ENCODE assay signal across 30 cellular contexts in genomic region chr16:77410449-77410848, GRCh38. TPM values are rescaled to one million over a fixed set of nuclear protein-coding genes. Genes with fewer than 3 reads are reported as not detected.
DNase-seq lines count a peak whose midpoint lies in the region; ATAC-seq, FAIRE-seq and TF ChIP-seq lines count a peak whose summit lies in the region.
"Had no signal": no experiment of that assay in that cellular context is flagged by ENCODE, and none has a peak within 500 bp of the region (broad histone marks: within the 10 kb centered on the region; RNA-seq: fewer than 3 reads in every experiment).

No MANE protein-coding gene starts in this region.

- TF ChIP-seq CTCF in HEK293 (tag by site-specific recombination; IDR thresholded peaks at IDR 0.05) (no peak), K562 (IDR thresholded peaks at IDR 0.05 in 2 of 3, conservative IDR thresholded peaks at IDR 0.05 in 1 of 3; ENCODE audit: insufficient read depth in 2 of 3, low read depth in 1 of 3, low read length in 3 of 3) (no peak), right lobe of liver (IDR thresholded peaks at IDR 0.05) (no peak)

- H3K27ac ChIP-seq in HEK293 (ENCODE audit: extremely low read depth, low read depth, low read length) (no peak overlapping the region), K562 (ENCODE audit: extremely low read depth, low read depth, low read length) (no peak overlapping the region), right lobe of liver (no peak overlapping the region)
- H3K27ac ChIP-seq: BLaER1 had no signal

- FAIRE-seq in K562 (lab: Jason Lieb, UNC), result no peak
- FAIRE-seq: A204.1, GM12878, GM12892, GM18507 had no signal

- H3K27me3 ChIP-seq in K562 (ENCODE audit: control insufficient read depth in 2 of 2, insufficient read depth in 2 of 2, low read length in 2 of 2) (no peaks in the 10 kb centered on the region), right lobe of liver (no peaks in the 10 kb centered on the region)
- H3K27me3 ChIP-seq: BE2C, BLaER1 had no signal

- H3K36me3 ChIP-seq in HEK293 (ENCODE audit: control insufficient read depth in 2 of 2, insufficient read depth in 1 of 2, low read length in 2 of 2) (no peaks in the 10 kb centered on the region), K562 (ENCODE audit: control insufficient read depth, insufficient read depth, low read length) (no peaks in the 10 kb centered on the region), right lobe of liver (no peaks in the 10 kb centered on the region)
- H3K36me3 ChIP-seq: BE2C, BLaER1 had no signal

- H3K9me3 ChIP-seq in HEK293 (ENCODE audit: control insufficient read depth, insufficient read depth, low read depth, low read length) (no peaks in the 10 kb centered on the region; the same call in 1 of the 2 replicates), K562 (replicated peaks; ENCODE audit: control insufficient read depth, insufficient read depth, low read depth, low read length) (no peaks in the 10 kb centered on the region), right lobe of liver (no peaks in the 10 kb centered on the region)
- H3K9me3 ChIP-seq: BE2C had no signal

- intact Hi-C loops in K562 (cut with micrococcal nuclease) (loop anchor here (10.0 kb wide), 1 partner anchor 176 kb away; no protein-coding TSS in a partner anchor), right lobe of liver (cut with DNase I) (no loop called here)

- no peak overlapping the region for H3K4me2 ChIP-seq in K562 (ENCODE audit: insufficient read depth, low read length)
- H3K4me2 ChIP-seq: BLaER1 had no signal

- no peak overlapping the region for H3K9ac ChIP-seq in K562 (ENCODE audit: insufficient read depth in 1 of 2, low read depth in 2 of 2, low read length in 2 of 2)
- H3K9ac ChIP-seq: BLaER1 had no signal

- CTCF ChIA-PET in HEK293 (lab: Yijun Ruan, JAX), result no interaction called here
- CTCF ChIA-PET in K562 (lab: Yijun Ruan, JAX; ENCODE audit: low intra/inter-chr PET ratio), result interaction anchor here (0.7 kb wide), 1 partner anchor 174 kb away, joined by 4 read pairs; no protein-coding TSS in a partner anchor

- TF ChIP-seq EP300 in Ishikawa (IDR thresholded peaks at IDR 0.05; ENCODE audit: borderline replicate concordance), result no peak
- no peak for TF ChIP-seq EP300 in K562 (IDR thresholded peaks at IDR 0.05; ENCODE audit: low read length)

- no peak overlapping the region for H3K4me3 ChIP-seq in HEK293 (ENCODE audit: low read depth, low read length)
- no peak overlapping the region for H3K4me3 ChIP-seq in K562
- H3K4me3 ChIP-seq in right lobe of liver, result no peak overlapping the region
- H3K4me3 ChIP-seq: BLaER1, GM12878 had no signal

- in situ Hi-C loops in K562 (cut with MboI), result no loop called here

- DNase-seq in K562 (ENCODE audit: extremely low read depth in 1 of 4, low spot score in 3 of 4) (no peak), HuH-7.5 (ENCODE audit: low spot score) (no peak), right lobe of liver (no peak)
- DNase-seq in NK-92 treated with Interleukin-12 subunit alpha and Interleukin-12 subunit beta, amount 100 ng/mL, for 24 hours (lab: John Stamatoyannopoulos, UW), result no peak
- DNase-seq: 8988T; ACHN; BE2C; C1 segment of cervical spinal cord; CD4-positive, alpha-beta memory T cell; CD4-positive, CD25-positive, alpha-beta regulatory T cell; CD8-positive, alpha-beta memory T cell; COR-L47; DMS 273 treated with DMSO at 0.1 percent for 48 hours; DMS153; DMS53; DMS79; DND-41; EL; GDM1 had no signal

- POLR2A ChIA-PET in HEK293 (lab: Yijun Ruan, JAX) (no interaction called here), K562 (lab: Yijun Ruan, JAX) (interaction anchor here (0.6 kb wide), 1 partner anchor 15 kb away, joined by 3 read pairs; no protein-coding TSS in a partner anchor)

- H3K79me2 ChIP-seq in K562 (ENCODE audit: control insufficient read depth, insufficient read depth, low read length), result no peaks in the 10 kb centered on the region

- peaks cover 15% of the 10 kb centered on the region for H3K4me1 ChIP-seq in HEK293 (ENCODE audit: control insufficient read depth, insufficient read depth, low read length)
- no peaks in the 10 kb centered on the region for H3K4me1 ChIP-seq in K562 (replicated peaks in 1 of 2; ENCODE audit: control insufficient read depth in 2 of 2, insufficient read depth in 2 of 2, low read length in 2 of 2)
- H3K4me1 ChIP-seq in right lobe of liver, result no peaks in the 10 kb centered on the region
- H3K4me1 ChIP-seq: BE2C had no signal

- 3% methylated on average over 4 of the region's 4 CpGs for WGBS in K562 (ENCODE audit: insufficient coverage, low coverage, missing lambda C conversion rate)
- WGBS in right lobe of liver (ENCODE audit: insufficient coverage, low coverage, low lambda C conversion rate, missing lambda C conversion rate), result 56% methylated on average over 4 of the region's 4 CpGs

- H4K20me1 ChIP-seq in K562 (replicated peaks; ENCODE audit: control insufficient read depth, insufficient read depth, low read length), result no peaks in the 10 kb centered on the region
- H4K20me1 ChIP-seq: BLaER1 had no signal

- ATAC-seq in K562 (no peak), right lobe of liver (no peak)
- ATAC-seq: GM12878 had no signal

- H3K9me1 ChIP-seq in K562 (ENCODE audit: control insufficient read depth, insufficient read depth, low read length), result no peaks in the 10 kb centered on the region

- no TSS peak for BruUV-seq in K562 (replicated peaks; lab: Mats Ljungman, UMichigan)

- no peak overlapping the region for H2AFZ ChIP-seq in K562 (ENCODE audit: low read depth, low read length)

- TF ChIP-seq RAD21 in Ishikawa (IDR thresholded peaks at IDR 0.05; ENCODE audit: low read depth) (no peak), K562 (CRISPR knock-in tag; conservative IDR thresholded peaks at IDR 0.05 in 1 of 2, IDR thresholded peaks at IDR 0.05 in 1 of 2) (no peak)

- TF ChIP-seq POLR2A in K562 (conservative IDR thresholded peaks at IDR 0.05) (no peak), right lobe of liver (IDR thresholded peaks at IDR 0.05) (no peak)

TF ChIP-seq in HEK293, 187 proteins besides CTCF, POLR2A, EP300 and RAD21:
- TF ChIP-seq ZBTB20 (tag by site-specific recombination; IDR thresholded peaks at IDR 0.05) (peak; percentile 9), SP2 (tag by site-specific recombination; IDR thresholded peaks at IDR 0.05) (no peak)

TF ChIP-seq in Ishikawa, 13 proteins besides CTCF, POLR2A, EP300 and RAD21:
- TF ChIP-seq FOXM1 (IDR thresholded peaks at IDR 0.05; ENCODE audit: borderline replicate concordance, low read depth), result no peak
- TF ChIP-seq NFIC (IDR thresholded peaks at IDR 0.05), result peak; percentile 52; the same call in 1 of the 2 replicates
- no peak for TF ChIP-seq CEBPB (IDR thresholded peaks at IDR 0.05)

TF ChIP-seq in K562, 482 proteins besides CTCF, POLR2A, EP300 and RAD21:
- TF ChIP-seq CBX2 (IDR thresholded peaks at IDR 0.05; ENCODE audit: insufficient read depth, low read length, poor library complexity, severe bottlenecking), result no peak
- TF ChIP-seq NFIC (IDR thresholded peaks at IDR 0.05), result peak; percentile 56

RNA-seq across cellular contexts. Expression of gene ADAMTS18, which starts 24.4 kb away (rescaled TPM):
- total RNA-seq in K562 (2011; cell fraction: chromatin; rRNA removed; ENCODE audit: low replicate concordance), result not detected in 2 replicates
- total RNA-seq in K562 (2011; cell fraction: nucleolus; rRNA removed), result not detected in 2 replicates
- total RNA-seq in K562 (2011; cell fraction: nucleoplasm; rRNA removed), result not detected in 2 replicates
- total RNA-seq in K562 (2014; rRNA removed) (not detected in 2 replicates), K562 (2014; rRNA removed; fragmentation: Illumina TruSeq; extraction: Trizol) (not detected in 2 replicates), K562 (2015; rRNA removed; fragmentation: Illumina TruSeq; extraction: Trizol) (not detected in 2 replicates), K562 (2021) (not detected in 2 replicates), right lobe of liver (not detected)
- polyA plus RNA-seq in K562 (2011; rRNA removed) (not detected in 2 replicates), K562 (2014; fragmentation: Illumina TruSeq; extraction: Trizol) (not detected in 2 replicates), K562 (2014; fragmentation: Nextera tagmentation; extraction: Ambion mirVana) (not detected), K562 (2014; rRNA removed) (not detected in 2 replicates)
- not detected in 2 replicates for polyA plus RNA-seq in K562 (2011; cell fraction: cytosol; rRNA removed)
- polyA plus RNA-seq in K562 (2011; cell fraction: nucleus; rRNA removed), result not detected in 2 replicates
- not detected in 2 replicates for polyA plus RNA-seq in K562 (2012)
- polyA minus RNA-seq in K562 (2011; rRNA and poly(A)+ RNA removed), result not detected in 2 replicates
- polyA minus RNA-seq in K562 (2011; cell fraction: cytosol; rRNA and poly(A)+ RNA removed), result not detected in 2 replicates
- polyA minus RNA-seq in K562 (2011; cell fraction: nucleus; rRNA and poly(A)+ RNA removed), result not detected in 2 replicates
- total RNA-seq: A673; CD4-positive, alpha-beta memory T cell; CD4-positive, CD25-positive, alpha-beta regulatory T cell; CD8-positive, alpha-beta memory T cell; G401; GM12878 had no signal
- polyA plus RNA-seq: AG04450; CD14-positive monocyte; CD4-positive, alpha-beta memory T cell; CD4-positive, CD25-positive, alpha-beta regulatory T cell; CD8-positive, alpha-beta memory T cell; GM12878 had no signal
